Comparison of ENCODE assay signal across 9 cellular contexts in genomic region chr17:1413281-1413791, GRCh38. TPM values are rescaled to one million over a fixed set of nuclear protein-coding genes. Genes with fewer than 3 reads are reported as not detected.
DNase-seq lines count a peak whose midpoint lies in the region; ATAC-seq lines count a peak whose summit lies in the region.
"Had no signal": no experiment of that assay in that cellular context is flagged by ENCODE, and none has a peak within 500 bp of the region (broad histone marks: within the 10 kb centered on the region; RNA-seq: fewer than 3 reads in every experiment).

No MANE protein-coding gene starts in this region.

- H3K9ac ChIP-seq in skeletal muscle satellite cell (ENCODE audit: low read depth, low read length), result no peak overlapping the region

- no peaks in the 10 kb centered on the region for H3K27me3 ChIP-seq in skeletal muscle satellite cell (ENCODE audit: control insufficient read depth, insufficient read depth, low read length)
- H3K27me3 ChIP-seq: neutrophil had no signal

- no peaks in the 10 kb centered on the region for H3K4me1 Mint-ChIP-seq in activated T-helper 1 cell treated with anti-CD3 and anti-CD28 coated beads, Interleukin-12 subunit alpha, Interleukin-12 subunit beta, Interleukin-2, Interleukin-4 antibody, amounts not matched to agents 30 ng/mL and 10 ng/mL and 1 ng/mL, durations not matched to agents 14 hours and 24 hours and 36 hours (ENCODE audit: low read depth)

- no peak overlapping the region for H3K27ac Mint-ChIP-seq in activated T-helper 1 cell treated with anti-CD3 and anti-CD28 coated beads, Interleukin-12 subunit alpha, Interleukin-12 subunit beta, Interleukin-2, Interleukin-4 antibody, amounts not matched to agents 30 ng/mL and 10 ng/mL and 1 ng/mL, durations not matched to agents 14 hours and 24 hours and 36 hours

- DNase-seq in HT-29 (ENCODE audit: low spot score), result peak; percentile 12
- DNase-seq in SHP77 (lab: John Stamatoyannopoulos, UW), result peak; percentile 62 to 63
- peak; percentile 87 for DNase-seq in fibroblast of the conjunctiva (ENCODE audit: low read depth)
- no peak for DNase-seq in HuH-7.5 (ENCODE audit: low spot score)
- DNase-seq in activated T-helper 1 cell treated with anti-CD3 and anti-CD28 coated beads, Interleukin-12 subunit alpha, Interleukin-12 subunit beta, Interleukin-2, Interleukin-4 antibody, amounts not matched to agents 30 ng/mL and 10 ng/mL and 1 ng/mL, durations not matched to agents 14 hours and 24 hours and 36 hours (ENCODE audit: low spot score), result no peak
- no peak for DNase-seq in NOMO-1 treated with dmso at 0.1 percent for 144 hours (lab: John Stamatoyannopoulos, UW; ENCODE audit: unreplicated experiment)

- peaks cover 11% of the 10 kb centered on the region for H3K36me3 ChIP-seq in skeletal muscle satellite cell (ENCODE audit: insufficient read depth, low read length)

- H3K4me2 ChIP-seq in skeletal muscle satellite cell (ENCODE audit: low read length), result peak overlapping the region; percentile 10

- no peak overlapping the region for H3K4me3 ChIP-seq in skeletal muscle satellite cell (ENCODE audit: low read length)

- ATAC-seq in HG03442 (IDR thresholded peaks at IDR 0.05; ENCODE audit: unreplicated experiment), result no peak

- intact Hi-C loops in activated T-helper 1 cell treated with anti-CD3 and anti-CD28 coated beads, Interleukin-12 subunit alpha, Interleukin-12 subunit beta, Interleukin-2, Interleukin-4 antibody, amounts not matched to agents 30 ng/mL and 10 ng/mL and 1 ng/mL, durations not matched to agents 14 hours and 24 hours and 36 hours (cut with micrococcal nuclease), result no loop called here

- no peaks in the 10 kb centered on the region for H3K9me3 ChIP-seq in skeletal muscle satellite cell (replicated peaks; ENCODE audit: low read length)
- H3K9me3 ChIP-seq: neutrophil had no signal

- peaks cover 6% of the 10 kb centered on the region for H3K36me3 Mint-ChIP-seq in activated T-helper 1 cell treated with anti-CD3 and anti-CD28 coated beads, Interleukin-12 subunit alpha, Interleukin-12 subunit beta, Interleukin-2, Interleukin-4 antibody, amounts not matched to agents 30 ng/mL and 10 ng/mL and 1 ng/mL, durations not matched to agents 14 hours and 24 hours and 36 hours (ENCODE audit: low read depth)

- no peaks in the 10 kb centered on the region for H3K27me3 Mint-ChIP-seq in activated T-helper 1 cell treated with anti-CD3 and anti-CD28 coated beads, Interleukin-12 subunit alpha, Interleukin-12 subunit beta, Interleukin-2, Interleukin-4 antibody, amounts not matched to agents 30 ng/mL and 10 ng/mL and 1 ng/mL, durations not matched to agents 14 hours and 24 hours and 36 hours (ENCODE audit: insufficient read depth)

- no peak overlapping the region for H3K4me3 Mint-ChIP-seq in activated T-helper 1 cell treated with anti-CD3 and anti-CD28 coated beads, Interleukin-12 subunit alpha, Interleukin-12 subunit beta, Interleukin-2, Interleukin-4 antibody, amounts not matched to agents 30 ng/mL and 10 ng/mL and 1 ng/mL, durations not matched to agents 14 hours and 24 hours and 36 hours

- no peaks in the 10 kb centered on the region for H3K9me3 Mint-ChIP-seq in activated T-helper 1 cell treated with anti-CD3 and anti-CD28 coated beads, Interleukin-12 subunit alpha, Interleukin-12 subunit beta, Interleukin-2, Interleukin-4 antibody, amounts not matched to agents 30 ng/mL and 10 ng/mL and 1 ng/mL, durations not matched to agents 14 hours and 24 hours and 36 hours

- H3K4me1 ChIP-seq in skeletal muscle satellite cell (ENCODE audit: control insufficient read depth, insufficient read depth, low read length), result peaks cover 23% of the 10 kb centered on the region

RNA-seq across cellular contexts. Expression of gene YWHAE, which starts 13.3 kb away (rescaled TPM):
- 166 and 190 TPM in 2 replicates for total RNA-seq in HT-29 (2014; rRNA removed; shearing (Covaris generic))
- 623 and 650 TPM in 2 replicates for total RNA-seq in skeletal muscle satellite cell (2012; rRNA removed)
- 439 and 444 TPM in 2 replicates for total RNA-seq in activated T-helper 1 cell treated with anti-CD3 and anti-CD28 coated beads, Interleukin-12 subunit alpha, Interleukin-12 subunit beta, Interleukin-2, Interleukin-4 antibody, amounts not matched to agents 30 ng/mL and 10 ng/mL and 1 ng/mL, durations not matched to agents 14 hours and 24 hours and 36 hours

RNA-seq across cellular contexts. Expression of gene CRK, which starts 42.7 kb away (rescaled TPM):
- total RNA-seq in HT-29 (2014; rRNA removed; shearing (Covaris generic)), result 28.8 and 28.9 TPM in 2 replicates
- total RNA-seq in skeletal muscle satellite cell (2012; rRNA removed), result 83.4 and 85.0 TPM in 2 replicates
- total RNA-seq in activated T-helper 1 cell treated with anti-CD3 and anti-CD28 coated beads, Interleukin-12 subunit alpha, Interleukin-12 subunit beta, Interleukin-2, Interleukin-4 antibody, amounts not matched to agents 30 ng/mL and 10 ng/mL and 1 ng/mL, durations not matched to agents 14 hours and 24 hours and 36 hours, result 19.8 and 24.2 TPM in 2 replicates

Comparison
In these comparisons a context has a peak if more than half of its experiments do, and no peak if none do; other contexts are left out.
1. DNase-seq: peak in HT-29 (single experiment), SHP77 (2 of 2) and fibroblast of the conjunctiva (single experiment); none in HuH-7.5 (single experiment), activated T-helper 1 cell treated with anti-CD3 and anti-CD28 coated beads, Interleukin-12 subunit alpha, Interleukin-12 subunit beta, Interleukin-2, Interleukin-4 antibody, amounts not matched to agents 30 ng/mL and 10 ng/mL and 1 ng/mL, durations not matched to agents 14 hours and 24 hours and 36 hours (single experiment) and NOMO-1 treated with dmso at 0.1 percent for 144 hours (single experiment).